20 cellular contexts compared by ENCODE assay signal in genomic region chr2:217737127-217737526, GRCh38.
"Had no signal": no experiment of that assay in that cellular context is flagged by ENCODE, and none has a peak within 500 bp of the region (broad histone marks: within the 10 kb centered on the region; RNA-seq: fewer than 3 reads in every experiment).

No MANE protein-coding gene starts in this region.

- H3K36me3 ChIP-seq: tibial nerve had no signal

- H3K27me3 Mint-ChIP-seq: stimulated activated naive CD8-positive, alpha-beta T cell treated with anti-CD3 and anti-CD28 coated beads, Interleukin-15, Interleukin-2, amounts not matched to agents 100 ng/mL and 50 ng/mL, for 24 hours had no signal

- H3K27ac Mint-ChIP-seq: activated naive CD4-positive, alpha-beta T cell treated with anti-CD3 and anti-CD28 coated beads for 36 hours; activated T-helper 17 cell treated with anti-CD3 and anti-CD28 coated beads, Interleukin-2, amount 50 U/mL, for 72 hours; naive B cell; stimulated activated naive CD8-positive, alpha-beta T cell treated with anti-CD3 and anti-CD28 coated beads, Interleukin-15, Interleukin-2, amounts not matched to agents 100 ng/mL and 50 ng/mL, for 24 hours; T-helper 17 cell had no signal

- H3K4me3 Mint-ChIP-seq: activated naive CD4-positive, alpha-beta T cell treated with anti-CD3 and anti-CD28 coated beads for 36 hours; activated T-helper 17 cell treated with anti-CD3 and anti-CD28 coated beads, Interleukin-2, amount 50 U/mL, for 72 hours; central memory CD8-positive, alpha-beta T cell; stimulated activated naive CD8-positive, alpha-beta T cell treated with anti-CD3 and anti-CD28 coated beads, Interleukin-15, Interleukin-2, amounts not matched to agents 100 ng/mL and 50 ng/mL, for 24 hours; T-helper 17 cell had no signal

- H3K4me1 ChIP-seq: body of pancreas had no signal

- H3K27me3 ChIP-seq: body of pancreas, heart right ventricle, tibial nerve had no signal

- H3K9me3 ChIP-seq: body of pancreas, heart right ventricle, psoas muscle, tibial nerve had no signal

- H3K4me3 ChIP-seq: body of pancreas, heart right ventricle, psoas muscle, tibial nerve had no signal

- FAIRE-seq: islet of Langerhans had no signal

- DNase-seq: activated CD4-positive, alpha-beta T cell treated with anti-CD3 and anti-CD28 coated beads, Interleukin-2, amount 50 U/mL, for 1 hour; activated CD4-positive, CD25-positive, alpha-beta regulatory T cell; activated naive CD4-positive, alpha-beta T cell treated with anti-CD3 and anti-CD28 coated beads for 36 hours; activated T-cell treated with anti-CD3 and anti-CD28 coated beads for 4 hours; body of pancreas; cortex of kidney; effector CD8-positive, alpha-beta T cell; foreskin melanocyte; heart right ventricle; naive B cell; occipital lobe; psoas muscle; stimulated activated CD4-positive, alpha-beta T cell treated with anti-CD3 and anti-CD28 coated beads, Interleukin-15, amount 100 ng/mL, for 24 hours; stimulated activated CD4-positive, alpha-beta T cell treated with anti-CD3 and anti-CD28 coated beads, Interleukin-4, amount 100 ng/mL, for 24 hours; T-helper 17 cell had no signal

- ATAC-seq: activated T-helper 17 cell treated with anti-CD3 and anti-CD28 coated beads, Interleukin-2, amount 50 U/mL, for 72 hours; body of pancreas; T-helper 17 cell had no signal

- H3K4me1 Mint-ChIP-seq: central memory CD8-positive, alpha-beta T cell had no signal

- H3K27ac ChIP-seq: body of pancreas, psoas muscle had no signal

- H3K9me3 Mint-ChIP-seq: activated naive CD4-positive, alpha-beta T cell treated with anti-CD3 and anti-CD28 coated beads for 36 hours; activated T-helper 17 cell treated with anti-CD3 and anti-CD28 coated beads, Interleukin-2, amount 50 U/mL, for 72 hours; central memory CD8-positive, alpha-beta T cell; naive B cell; stimulated activated naive CD8-positive, alpha-beta T cell treated with anti-CD3 and anti-CD28 coated beads, Interleukin-15, Interleukin-2, amounts not matched to agents 100 ng/mL and 50 ng/mL, for 24 hours had no signal
